Comparison of ENCODE assay signal across 8 cellular contexts in the genomic region with DNA sequence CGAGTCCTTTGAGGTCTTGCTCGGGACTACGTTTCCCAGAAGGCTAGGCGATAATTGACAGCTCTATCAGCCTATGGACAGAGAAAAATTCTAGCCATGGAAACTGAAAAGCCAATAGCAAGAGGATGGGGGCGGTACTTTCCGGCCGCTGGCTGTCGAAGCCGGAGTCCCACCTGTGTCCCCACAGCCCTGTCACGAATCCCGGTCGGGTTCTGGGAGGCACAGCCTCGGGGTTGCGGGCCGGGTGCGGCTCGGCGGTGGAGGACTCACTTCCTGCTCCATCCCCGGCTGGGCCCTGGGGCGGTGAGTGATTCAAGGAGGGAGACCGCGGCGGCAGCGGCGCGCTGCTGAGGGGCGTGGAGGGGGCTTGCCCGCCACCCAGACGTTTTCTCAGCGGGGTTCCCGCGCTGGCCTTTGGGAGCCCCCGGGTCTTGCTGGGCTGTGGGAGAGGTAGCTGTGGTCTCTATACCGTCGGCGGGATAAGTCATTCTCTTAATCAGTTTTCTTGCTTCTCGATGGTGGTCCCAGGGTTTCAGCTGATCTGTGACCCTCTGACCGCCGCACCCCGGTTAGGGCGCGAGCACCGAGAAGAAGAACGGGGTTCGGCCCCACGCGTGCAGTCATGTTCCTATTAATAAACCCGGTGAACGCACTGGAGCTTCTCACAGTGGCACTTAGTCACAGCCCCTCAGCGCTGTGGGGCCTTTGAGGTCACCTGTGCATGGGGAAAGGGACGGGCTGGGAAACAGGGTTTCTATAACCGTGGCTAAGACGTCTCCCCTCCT. TPM values are rescaled to one million over a fixed set of nuclear protein-coding genes. Genes with fewer than 3 reads are reported as not detected.
A peak's percentile ranks its signal among the peaks of the same experiment; 100 is the strongest.
DNase-seq lines count a peak whose midpoint lies in the region; ATAC-seq and TF ChIP-seq lines count a peak whose summit lies in the region.

A gene (plus strand): TSS at position 176 of the 785 bp plus-strand sequence. CDS start 2,377 bp downstream, outside the sequence.

- no peaks in the 10 kb centered on the region for H3K27me3 ChIP-seq in kidney epithelial cell (ENCODE audit: control insufficient read depth, insufficient read depth, low read length)

- H3K36me3 ChIP-seq in kidney epithelial cell (ENCODE audit: control insufficient read depth, insufficient read depth, low read length): no peaks in the 10 kb centered on the region

- DNase-seq in AG10803 (ENCODE audit: low read depth) (peak; percentile 92), NCI-H446 (lab: John Stamatoyannopoulos, UW) (peak; percentile 89 to 95), cerebellum (ENCODE audit: low spot score) (peak; percentile 98), kidney epithelial cell (ENCODE audit: low read depth) (peak; percentile 79)
- peak; percentile 87 to 88 for DNase-seq in stimulated activated CD4-positive, alpha-beta T cell treated with anti-CD3 and anti-CD28 coated beads, Interleukin-15, amount 100 ng/mL, for 48 hours (ENCODE audit: low read depth in 2 of 2)

- ATAC-seq in GM19043 (IDR thresholded peaks at IDR 0.05; ENCODE audit: low read depth, unreplicated experiment) (peak; percentile 99), HG03354 (IDR thresholded peaks at IDR 0.05; ENCODE audit: poor library complexity, severe bottlenecking, unreplicated experiment) (peak; percentile 100)
- ATAC-seq in activated CD4-positive, CD25-positive, alpha-beta regulatory T cell treated with anti-CD3 and anti-CD28 coated beads, Interleukin-2, amount 50 U/mL, for 24 hours: peak; percentile 97 to 98

- TF ChIP-seq CTCF in AG10803 (conservative IDR thresholded peaks at IDR 0.05; ENCODE audit: low read length) (no peak), kidney epithelial cell (IDR thresholded peaks at IDR 0.05; ENCODE audit: insufficient read depth, low read length, poor library complexity, severe bottlenecking) (no peak)

- H3K4me3 ChIP-seq in AG10803 (ENCODE audit: low read length) (peak within 1 kb of the TSS; percentile 79), kidney epithelial cell (ENCODE audit: low read depth, low read length) (peak within 1 kb of the TSS; percentile 59)

RNA-seq across cellular contexts. Expression of the gene that starts here (rescaled TPM):
- total RNA-seq in cerebellum (6.1 TPM), kidney epithelial cell (2.0 and 4.0 TPM in 2 replicates)

Comparison
In these comparisons a context has a peak if more than half of its experiments do, and no peak if none do; other contexts are left out.
1. Peak in every context shown above with its lines: DNase-seq, ATAC-seq and H3K4me3 ChIP-seq.